12 cellular contexts compared by ENCODE assay signal in genomic region chr10:92990615-92991014, GRCh38.
DNase-seq lines count a peak whose midpoint lies in the region; ATAC-seq and TF ChIP-seq lines count a peak whose summit lies in the region.
"Had no signal": no experiment of that assay in that cellular context is flagged by ENCODE, and none has a peak within 500 bp of the region (broad histone marks: within the 10 kb centered on the region; RNA-seq: fewer than 3 reads in every experiment).

No MANE protein-coding gene starts in this region.

- H3K4me1 Mint-ChIP-seq in activated CD8-positive, alpha-beta T cell treated with anti-CD3 and anti-CD28 coated beads for 36 hours (ENCODE audit: low read depth) = peaks cover 31% of the 10 kb centered on the region
- H3K4me1 Mint-ChIP-seq in activated CD8-positive, alpha-beta T cell treated with anti-CD3 and anti-CD28 coated beads, Interleukin-2, amount 10 ng/mL, durations not matched to agents 7 days and 5 days (ENCODE audit: low read depth) = peaks cover 11% of the 10 kb centered on the region

- TF ChIP-seq CTCF in activated CD8-positive, alpha-beta T cell treated with anti-CD3 and anti-CD28 coated beads for 36 hours (IDR thresholded peaks at IDR 0.05) = no peak

- CTCF ChIA-PET in activated CD8-positive, alpha-beta T cell treated with anti-CD3 and anti-CD28 coated beads for 36 hours (lab: Charles Lee) = no interaction called here
- CTCF ChIA-PET in activated CD8-positive, alpha-beta T cell treated with anti-CD3 and anti-CD28 coated beads, Interleukin-2, amount 10 ng/mL, durations not matched to agents 7 days and 5 days (lab: Charles Lee) = no interaction called here

- H3K4me3 Mint-ChIP-seq in activated CD8-positive, alpha-beta T cell treated with anti-CD3 and anti-CD28 coated beads for 36 hours = no peak overlapping the region
- H3K4me3 Mint-ChIP-seq in activated CD8-positive, alpha-beta T cell treated with anti-CD3 and anti-CD28 coated beads, Interleukin-2, amount 10 ng/mL, durations not matched to agents 7 days and 5 days = no peak overlapping the region
- H3K4me3 Mint-ChIP-seq: T-helper 1 cell treated with Interleukin-12 subunit alpha and Interleukin-12 subunit beta and Interleukin-4 antibody, amounts not matched to agents 30 μg/mL and 1 μg/mL, for 36 hours had no signal

- no peaks in the 10 kb centered on the region for H3K27me3 Mint-ChIP-seq in activated CD8-positive, alpha-beta T cell treated with anti-CD3 and anti-CD28 coated beads for 36 hours
- no peaks in the 10 kb centered on the region for H3K27me3 Mint-ChIP-seq in activated CD8-positive, alpha-beta T cell treated with anti-CD3 and anti-CD28 coated beads, Interleukin-2, amount 10 ng/mL, durations not matched to agents 7 days and 5 days (ENCODE audit: low read depth)

- H3K36me3 Mint-ChIP-seq in activated CD8-positive, alpha-beta T cell treated with anti-CD3 and anti-CD28 coated beads for 36 hours (ENCODE audit: low read depth) = no peaks in the 10 kb centered on the region
- H3K36me3 Mint-ChIP-seq in activated CD8-positive, alpha-beta T cell treated with anti-CD3 and anti-CD28 coated beads, Interleukin-2, amount 10 ng/mL, durations not matched to agents 7 days and 5 days (ENCODE audit: low read depth) = no peaks in the 10 kb centered on the region
- peaks cover 0 to 9% of the 10 kb centered on the region in 2 donors for H3K36me3 Mint-ChIP-seq in activated naive CD4-positive, alpha-beta T cell treated with anti-CD3 and anti-CD28 coated beads, Interleukin-2, amount 50 U/mL, for 72 hours

- DNase-seq in activated CD8-positive, alpha-beta T cell treated with anti-CD3 and anti-CD28 coated beads for 36 hours = peak; percentile 57
- DNase-seq in activated CD8-positive, alpha-beta T cell treated with anti-CD3 and anti-CD28 coated beads, Interleukin-2, amount 10 ng/mL, durations not matched to agents 7 days and 5 days = no peak
- DNase-seq in activated naive CD4-positive, alpha-beta T cell treated with anti-CD3 and anti-CD28 coated beads, Interleukin-2, amount 50 U/mL, for 72 hours (ENCODE audit: low spot score in 2 of 2) = peak in 1 of 2 donors; percentile 42
- DNase-seq in stimulated activated CD4-positive, alpha-beta T cell treated with anti-CD3 and anti-CD28 coated beads, TNF-alpha, amount 100 ng/mL, for 48 hours (ENCODE audit: low read depth in 3 of 3) = peak in 2 of 3 donors; percentile 0 to 3
- DNase-seq in SIG-M5 treated with dmso at 0.1 percent for 504 hours (lab: John Stamatoyannopoulos, UW; ENCODE audit: unreplicated experiment) (no peak), NCI-H1436 treated with DMSO at 0.1 percent for 48 hours (lab: John Stamatoyannopoulos, UW) (no peak)
- DNase-seq: NCI-H526, retina, stomach had no signal

- peak; percentile 93 for ATAC-seq in activated CD8-positive, alpha-beta T cell treated with anti-CD3 and anti-CD28 coated beads for 36 hours
- ATAC-seq in activated CD8-positive, alpha-beta T cell treated with anti-CD3 and anti-CD28 coated beads, Interleukin-2, amount 10 ng/mL, durations not matched to agents 7 days and 5 days = no peak
- ATAC-seq in HG03378 (IDR thresholded peaks at IDR 0.05; ENCODE audit: unreplicated experiment) = peak; percentile 44
- ATAC-seq in activated naive CD4-positive, alpha-beta T cell treated with anti-CD3 and anti-CD28 coated beads, Interleukin-2, amount 50 U/mL, for 72 hours = peak; percentile 49 to 88
- no peak for ATAC-seq in HG02973 (IDR thresholded peaks at IDR 0.05; ENCODE audit: unreplicated experiment)

- intact Hi-C loops in activated CD8-positive, alpha-beta T cell treated with anti-CD3 and anti-CD28 coated beads for 36 hours (cut with micrococcal nuclease) = no loop called here

- H3K27ac Mint-ChIP-seq in activated CD8-positive, alpha-beta T cell treated with anti-CD3 and anti-CD28 coated beads for 36 hours = peak overlapping the region; percentile 68
- H3K27ac Mint-ChIP-seq in activated CD8-positive, alpha-beta T cell treated with anti-CD3 and anti-CD28 coated beads, Interleukin-2, amount 10 ng/mL, durations not matched to agents 7 days and 5 days = no peak overlapping the region
- H3K27ac Mint-ChIP-seq in activated naive CD4-positive, alpha-beta T cell treated with anti-CD3 and anti-CD28 coated beads, Interleukin-2, amount 50 U/mL, for 72 hours = peak overlapping the region; percentile 49 to 91
- H3K27ac Mint-ChIP-seq: T-helper 1 cell treated with Interleukin-12 subunit alpha and Interleukin-12 subunit beta and Interleukin-4 antibody, amounts not matched to agents 30 μg/mL and 1 μg/mL, for 36 hours had no signal

- POLR2A ChIA-PET in activated CD8-positive, alpha-beta T cell treated with anti-CD3 and anti-CD28 coated beads for 36 hours (lab: Charles Lee) = no interaction called here
- POLR2A ChIA-PET in activated CD8-positive, alpha-beta T cell treated with anti-CD3 and anti-CD28 coated beads, Interleukin-2, amount 10 ng/mL, durations not matched to agents 7 days and 5 days (lab: Charles Lee) = no interaction called here

- H3K9me3 Mint-ChIP-seq in activated CD8-positive, alpha-beta T cell treated with anti-CD3 and anti-CD28 coated beads for 36 hours = no peaks in the 10 kb centered on the region
- H3K9me3 Mint-ChIP-seq in activated CD8-positive, alpha-beta T cell treated with anti-CD3 and anti-CD28 coated beads, Interleukin-2, amount 10 ng/mL, durations not matched to agents 7 days and 5 days (ENCODE audit: insufficient read depth) = no peaks in the 10 kb centered on the region
- peaks cover 0 to 4% of the 10 kb centered on the region in 2 donors for H3K9me3 Mint-ChIP-seq in activated naive CD4-positive, alpha-beta T cell treated with anti-CD3 and anti-CD28 coated beads, Interleukin-2, amount 50 U/mL, for 72 hours
- H3K9me3 Mint-ChIP-seq: T-helper 1 cell treated with Interleukin-12 subunit alpha and Interleukin-12 subunit beta and Interleukin-4 antibody, amounts not matched to agents 30 μg/mL and 1 μg/mL, for 36 hours had no signal

Comparison
In these comparisons a context has a peak if more than half of its experiments do, and no peak if none do; other contexts are left out.
1. ATAC-seq: peak in activated CD8-positive, alpha-beta T cell treated with anti-CD3 and anti-CD28 coated beads for 36 hours (single experiment), HG03378 (single experiment) and activated naive CD4-positive, alpha-beta T cell treated with anti-CD3 and anti-CD28 coated beads, Interleukin-2, amount 50 U/mL, for 72 hours (2 of 2); none in activated CD8-positive, alpha-beta T cell treated with anti-CD3 and anti-CD28 coated beads, Interleukin-2, amount 10 ng/mL, durations not matched to agents 7 days and 5 days (single experiment) and HG02973 (single experiment).
2. DNase-seq: peak in activated CD8-positive, alpha-beta T cell treated with anti-CD3 and anti-CD28 coated beads for 36 hours (single experiment) and stimulated activated CD4-positive, alpha-beta T cell treated with anti-CD3 and anti-CD28 coated beads, TNF-alpha, amount 100 ng/mL, for 48 hours (2 of 3); none in activated CD8-positive, alpha-beta T cell treated with anti-CD3 and anti-CD28 coated beads, Interleukin-2, amount 10 ng/mL, durations not matched to agents 7 days and 5 days (single experiment), SIG-M5 treated with dmso at 0.1 percent for 504 hours (single experiment) and NCI-H1436 treated with DMSO at 0.1 percent for 48 hours (single experiment).